1 cellular context compared by ENCODE assay signal in the genomic region with DNA sequence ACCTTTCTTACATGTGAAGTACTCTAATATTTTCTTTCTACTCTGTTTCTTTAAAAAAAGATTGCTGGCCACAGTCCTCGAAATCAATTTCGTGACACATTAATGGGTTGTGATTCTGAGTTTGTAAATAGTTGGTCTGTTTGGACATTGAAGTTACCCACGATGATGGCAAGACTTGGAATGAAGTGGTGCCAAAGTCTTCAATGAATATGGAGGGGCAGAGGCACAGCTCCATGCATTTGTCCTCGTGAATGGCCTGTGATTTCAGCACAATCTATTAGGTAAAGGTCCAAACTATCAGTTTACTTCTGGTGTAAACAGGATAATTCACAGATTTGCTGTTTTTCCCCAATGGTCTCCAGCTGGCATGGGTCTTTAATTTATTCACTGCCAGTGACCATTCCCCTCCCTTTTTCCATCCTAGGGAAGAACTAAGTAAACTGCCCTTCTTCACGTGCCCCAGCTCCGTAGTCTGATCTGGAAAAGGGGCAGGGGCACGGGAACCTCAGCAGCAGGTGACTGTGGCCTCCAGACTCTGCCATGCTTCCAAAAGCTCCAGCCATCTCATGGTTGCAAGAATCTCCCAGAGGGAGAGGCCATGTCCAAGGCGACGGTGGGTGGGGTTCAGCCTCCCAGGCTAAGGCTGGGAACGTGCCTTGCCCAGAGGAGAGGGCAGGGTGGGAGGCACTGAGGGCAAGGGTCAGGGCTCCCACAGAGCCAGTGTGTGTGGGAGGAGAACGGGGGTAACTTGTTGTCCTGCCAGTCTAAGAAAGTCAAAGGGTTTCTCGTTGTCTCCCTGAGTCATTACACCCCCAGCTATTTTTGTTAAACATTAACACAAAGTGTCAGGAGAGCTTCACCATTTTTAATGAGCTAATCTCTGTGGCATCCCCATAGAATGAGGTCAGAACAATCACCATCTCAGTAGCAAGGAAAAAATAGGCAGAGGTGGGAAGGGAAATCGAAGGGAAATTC.
TF ChIP-seq lines count a peak whose summit lies in the region.

No MANE protein-coding gene starts in this region.

TF ChIP-seq in SK-N-SH, 30 proteins besides CTCF, POLR2A, EP300 and RAD21:
- TF ChIP-seq TCF12 (IDR thresholded peaks at IDR 0.05) (peak; percentile 23; the same call in 1 of the 2 replicates), FOSL2 (IDR thresholded peaks at IDR 0.05; ENCODE audit: borderline replicate concordance, low read depth) (peak; percentile 8; the same call in 1 of the 2 replicates), TEAD4 (IDR thresholded peaks at IDR 0.05; ENCODE audit: borderline replicate concordance, insufficient read depth) (no peak), GABPA (IDR thresholded peaks at IDR 0.05; ENCODE audit: low read depth) (no peak)
- TF ChIP-seq, protein P1, sequence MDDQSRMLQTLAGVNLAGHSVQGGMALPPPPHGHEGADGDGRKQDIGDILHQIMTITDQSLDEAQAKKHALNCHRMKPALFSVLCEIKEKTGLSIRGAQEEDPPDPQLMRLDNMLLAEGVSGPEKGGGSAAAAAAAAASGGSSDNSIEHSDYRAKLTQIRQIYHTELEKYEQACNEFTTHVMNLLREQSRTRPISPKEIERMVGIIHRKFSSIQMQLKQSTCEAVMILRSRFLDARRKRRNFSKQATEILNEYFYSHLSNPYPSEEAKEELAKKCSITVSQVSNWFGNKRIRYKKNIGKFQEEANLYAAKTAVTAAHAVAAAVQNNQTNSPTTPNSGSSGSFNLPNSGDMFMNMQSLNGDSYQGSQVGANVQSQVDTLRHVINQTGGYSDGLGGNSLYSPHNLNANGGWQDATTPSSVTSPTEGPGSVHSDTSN (IDR thresholded peaks at IDR 0.05), result peak; percentile 18; the same call in 1 of the 2 replicates
- TF ChIP-seq, protein P2, sequence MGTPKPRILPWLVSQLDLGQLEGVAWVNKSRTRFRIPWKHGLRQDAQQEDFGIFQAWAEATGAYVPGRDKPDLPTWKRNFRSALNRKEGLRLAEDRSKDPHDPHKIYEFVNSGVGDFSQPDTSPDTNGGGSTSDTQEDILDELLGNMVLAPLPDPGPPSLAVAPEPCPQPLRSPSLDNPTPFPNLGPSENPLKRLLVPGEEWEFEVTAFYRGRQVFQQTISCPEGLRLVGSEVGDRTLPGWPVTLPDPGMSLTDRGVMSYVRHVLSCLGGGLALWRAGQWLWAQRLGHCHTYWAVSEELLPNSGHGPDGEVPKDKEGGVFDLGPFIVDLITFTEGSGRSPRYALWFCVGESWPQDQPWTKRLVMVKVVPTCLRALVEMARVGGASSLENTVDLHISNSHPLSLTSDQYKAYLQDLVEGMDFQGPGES (IDR thresholded peaks at IDR 0.05; ENCODE audit: low read depth, low read length), result no peak
